ENCODE assay signal across 1 cellular context in the genomic region with DNA sequence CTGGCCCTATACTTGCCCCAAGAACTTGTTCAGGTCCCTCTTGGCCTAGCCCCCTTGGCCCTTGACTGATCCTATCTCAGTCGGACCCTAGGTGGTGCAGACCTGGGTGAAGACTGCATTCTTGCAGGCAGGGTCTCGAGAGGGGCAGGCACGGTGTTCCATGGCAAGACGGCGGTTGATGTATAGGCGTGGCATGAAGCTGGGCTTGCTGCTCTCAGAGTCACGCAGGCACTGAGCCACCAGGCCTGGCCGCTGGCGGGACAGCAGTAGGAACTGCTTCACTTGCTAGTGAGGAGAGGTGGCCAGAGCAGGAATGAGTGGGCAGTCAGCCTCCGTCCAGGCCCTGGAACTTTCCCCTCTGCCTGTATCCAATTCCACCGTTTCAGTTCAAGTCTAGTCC.
TF ChIP-seq lines count a peak whose summit lies in the region.

No MANE protein-coding gene starts in this region.

TF ChIP-seq in K562, 482 proteins besides CTCF, POLR2A, EP300 and RAD21:
- no peak for TF ChIP-seq ZNF184 (CRISPR knock-in tag; IDR thresholded peaks at IDR 0.05)
- 0 out of 2 replicates have a peak, but pooled peaks have one; percentile 14 for TF ChIP-seq RBFOX2 (IDR thresholded peaks at IDR 0.05; ENCODE audit: low read depth, low read length)
